ENCODE assay signal across 33 cellular contexts in the genomic region with DNA sequence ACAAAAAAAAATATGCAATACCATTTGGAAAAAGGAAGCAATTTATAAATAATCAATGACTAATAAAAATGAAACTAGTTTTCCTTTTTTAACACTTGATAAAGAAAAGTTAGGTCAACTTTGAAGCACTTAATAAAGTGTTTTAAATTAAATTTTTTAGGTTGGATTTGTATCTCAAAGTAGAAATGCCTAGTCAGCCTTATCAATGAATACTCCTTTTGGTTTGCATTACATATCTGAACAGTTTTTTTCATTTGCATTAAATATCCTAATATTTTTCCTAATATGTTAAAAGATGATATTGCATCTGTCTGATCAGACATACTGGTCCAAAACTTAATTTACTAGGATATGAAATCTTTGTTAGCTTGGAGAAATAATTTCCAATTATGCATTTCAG.
"Had no signal": no experiment of that assay in that cellular context is flagged by ENCODE, and none has a peak within 500 bp of the region (broad histone marks: within the 10 kb centered on the region; RNA-seq: fewer than 3 reads in every experiment).

No MANE protein-coding gene starts in this region.

- ATAC-seq: activated naive CD4-positive, alpha-beta T cell treated with anti-CD3 and anti-CD28 coated beads, Interleukin-2, amount 50 U/mL, for 72 hours; activated naive CD8-positive, alpha-beta T cell treated with anti-CD3 and anti-CD28 coated beads, Interleukin-2, amount 50 U/mL, for 24 hours; activated T-cell treated with anti-CD3 and anti-CD28 coated beads, Interleukin-2, amount 50 U/mL, for 4 hours; activated T-cell treated with anti-CD3 and anti-CD28 coated beads, Interleukin-2, amount 50 U/mL, for 72 hours; activated T-helper 17 cell treated with anti-CD3 and anti-CD28 coated beads, Interleukin-2, amount 50 U/mL, for 72 hours; body of pancreas had no signal

- FAIRE-seq: astrocyte, bronchial epithelial cell had no signal

- H3K4me1 ChIP-seq: adrenal gland, ascending aorta, body of pancreas, breast epithelium had no signal

- DNase-seq: activated effector memory CD4-positive, alpha-beta T cell treated with anti-CD3 and anti-CD28 coated beads, Interleukin-2, amount 50 U/mL, for 16 hours; activated effector memory CD4-positive, alpha-beta T cell treated with Interleukin-2 at 50 U/mL for 16 hours; activated gamma-delta T cell; activated gamma-delta T cell treated with Interleukin-2 at 50 U/mL for 16 hours; activated naive CD4-positive, alpha-beta T cell; activated naive CD4-positive, alpha-beta T cell treated with anti-CD3 and anti-CD28 coated beads for 36 hours; activated naive CD4-positive, alpha-beta T cell treated with anti-CD3 and anti-CD28 coated beads, Interleukin-2, amount 10 ng/mL, durations not matched to agents 7 days and 5 days; activated naive CD4-positive, alpha-beta T cell treated with anti-CD3 and anti-CD28 coated beads, Interleukin-2, amount 50 U/mL, for 16 hours; activated naive CD4-positive, alpha-beta T cell treated with Interleukin-2 at 50 U/mL for 16 hours; activated naive CD8-positive, alpha-beta T cell treated with anti-CD3 and anti-CD28 coated beads for 36 hours; activated naive CD8-positive, alpha-beta T cell treated with anti-CD3 and anti-CD28 coated beads, Interleukin-2, amount 10 ng/mL, durations not matched to agents 7 days and 5 days; activated naive CD8-positive, alpha-beta T cell treated with anti-CD3 and anti-CD28 coated beads, Interleukin-2, amount 50 U/mL, for 24 hours; activated T-cell treated with anti-CD3 and anti-CD28 coated beads, Interleukin-2, amount 50 U/mL, for 24 hours; activated T-cell treated with anti-CD3 and anti-CD28 coated beads, Interleukin-2, amount 50 U/mL, for 4 hours; activated T-cell treated with anti-CD3 and anti-CD28 coated beads, Interleukin-2, amount 50 U/mL, for 48 hours; activated T-cell treated with anti-CD3 and anti-CD28 coated beads, Interleukin-2, amount 50 U/mL, for 72 hours; adrenal gland; amniotic stem cell; amygdala; anterior cingulate cortex; aorta; body of pancreas; brain microvascular endothelial cell; caudate nucleus; central memory CD4-positive, alpha-beta T cell; cerebellar nuclear complex had no signal

- H3K27me3 ChIP-seq: adrenal gland, ascending aorta, body of pancreas, brain microvascular endothelial cell, breast epithelium, cardiac muscle cell had no signal

- H3K27ac ChIP-seq: adrenal gland, ascending aorta, body of pancreas, brain microvascular endothelial cell, breast epithelium, cardiac muscle cell had no signal

- H3K4me3 ChIP-seq: adrenal gland, ascending aorta, body of pancreas, breast epithelium, cardiac muscle cell had no signal

- H3K9me3 ChIP-seq: adrenal gland, ascending aorta, body of pancreas, breast epithelium had no signal

- H3K36me3 ChIP-seq: adrenal gland, ascending aorta, brain microvascular endothelial cell, breast epithelium, cardiac muscle cell had no signal
